In genomic region chr4:180637616-180638015, GRCh38 we compare ENCODE assay signal across 1 cellular context.
A peak's percentile ranks its signal among the peaks of the same experiment; 100 is the strongest.
TF ChIP-seq lines count a peak whose summit lies in the region.

No MANE protein-coding gene starts in this region.

TF ChIP-seq in H1, 55 proteins besides CTCF, POLR2A, EP300 and RAD21:
- TF ChIP-seq MAFK (IDR thresholded peaks at IDR 0.05; ENCODE audit: low read depth, low read length) (peak; percentile 39; the same call in 1 of the 2 replicates), KDM1A (IDR thresholded peaks at IDR 0.05; ENCODE audit: borderline replicate concordance, low read length) (no peak)
